In the genomic region with DNA sequence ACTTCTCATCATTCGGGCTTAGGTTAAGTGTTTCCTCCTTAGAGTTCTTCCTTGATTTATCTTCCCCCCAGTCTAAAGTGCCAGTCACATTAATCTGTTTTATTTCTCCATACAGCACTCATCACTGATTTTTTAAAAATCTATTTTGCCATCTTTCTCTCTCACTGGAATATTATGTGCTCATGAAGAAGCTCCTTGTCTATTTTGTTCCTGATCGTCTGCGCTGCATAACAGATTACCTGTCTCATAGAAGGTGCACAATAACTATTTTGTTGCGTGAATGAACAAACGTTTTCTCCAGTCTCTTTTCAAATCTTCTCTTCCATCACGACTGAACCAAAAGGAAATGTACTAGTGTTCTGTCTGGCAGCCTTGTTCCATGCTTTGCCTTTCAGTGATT, we compare ENCODE assay signal across 15 cellular contexts. TPM values are rescaled to one million over a fixed set of nuclear protein-coding genes. Genes with fewer than 3 reads are reported as not detected.
DNase-seq lines count a peak whose midpoint lies in the region; ATAC-seq and TF ChIP-seq lines count a peak whose summit lies in the region.
"Had no signal": no experiment of that assay in that cellular context is flagged by ENCODE, and none has a peak within 500 bp of the region (broad histone marks: within the 10 kb centered on the region; RNA-seq: fewer than 3 reads in every experiment).

No MANE protein-coding gene starts in this region.

- H3K36me3 ChIP-seq in CD4-positive, CD25-positive, alpha-beta regulatory T cell (ENCODE audit: control insufficient read depth, insufficient read depth, low read length) = peaks cover 41% of the 10 kb centered on the region
- H3K36me3 ChIP-seq in GM23338 (ENCODE audit: insufficient read depth) = peaks cover 22% of the 10 kb centered on the region
- H3K36me3 ChIP-seq: uterus had no signal

- H3K4me3 Mint-ChIP-seq in CD4-positive, CD25-positive, alpha-beta regulatory T cell = peak overlapping the region; percentile 65 to 89 (median 77)
- peak overlapping the region; percentile 19; the same call in 2 of the 3 replicates for H3K4me3 Mint-ChIP-seq in GM23338
- peak overlapping the region; percentile 38 for H3K4me3 Mint-ChIP-seq in natural killer cell

- H3F3A ChIP-seq in GM23338 (replicated peaks; ENCODE audit: low read depth) = peaks cover 29% of the 10 kb centered on the region

- intact Hi-C loops in natural killer cell (cut with micrococcal nuclease) = loop anchor here (10.0 kb wide), 1 partner anchor 109 kb away; the partner anchor contains the start of gene TRAFD1

- peaks cover 53% of the 10 kb centered on the region for H4K20me1 ChIP-seq in GM23338 (replicated peaks; ENCODE audit: insufficient read depth)

- H3K9me2 ChIP-seq in GM23338 (ENCODE audit: insufficient read depth) = 0 out of 2 replicates have a peak, but pooled peaks cover 5% of the 10 kb centered on the region

- H3K9me3 ChIP-seq in CD4-positive, CD25-positive, alpha-beta regulatory T cell (ENCODE audit: control insufficient read depth in 2 of 2, low read length in 2 of 2) = no peaks in the 10 kb centered on the region
- H3K9me3 ChIP-seq: uterus had no signal

- peak overlapping the region; percentile 27 for H3K4me3 ChIP-seq in CD4-positive, CD25-positive, alpha-beta regulatory T cell (ENCODE audit: low read depth, low read length)
- H3K4me3 ChIP-seq in GM23338 = no peak overlapping the region
- H3K4me3 ChIP-seq: heart right ventricle, uterus had no signal

- H3K27ac ChIP-seq in CD4-positive, CD25-positive, alpha-beta regulatory T cell (ENCODE audit: insufficient read depth, low read length, poor library complexity, severe bottlenecking) = no peak overlapping the region
- no peak overlapping the region for H3K27ac ChIP-seq in GM23338 (ENCODE audit: low read depth)
- H3K27ac ChIP-seq: C4-2B, heart right ventricle, uterus had no signal

- no peaks in the 10 kb centered on the region for H3K27me3 Mint-ChIP-seq in CD4-positive, CD25-positive, alpha-beta regulatory T cell
- H3K27me3 Mint-ChIP-seq in GM23338 (ENCODE audit: insufficient read depth, low read depth, poor library complexity) = peaks cover 16% of the 10 kb centered on the region
- H3K27me3 Mint-ChIP-seq in natural killer cell (ENCODE audit: low read depth in 2 of 2) = no peaks in the 10 kb centered on the region

- in situ Hi-C loops in GM13977 (cut with MboI; ENCODE audit: low pct_unique_long_range_greater_than_20kb, low sequenced_read_pairs, unreplicated experiment) = no loop called here

- peaks cover 26 to 81% (median 57%) of the 10 kb centered on the region in 4 donors for H3K4me1 Mint-ChIP-seq in CD4-positive, CD25-positive, alpha-beta regulatory T cell
- peaks cover 28% of the 10 kb centered on the region for H3K4me1 Mint-ChIP-seq in GM23338
- peaks cover 53 to 71% of the 10 kb centered on the region in 2 donors for H3K4me1 Mint-ChIP-seq in natural killer cell

- no peaks in the 10 kb centered on the region for H3K27me3 ChIP-seq in CD4-positive, CD25-positive, alpha-beta regulatory T cell (ENCODE audit: control insufficient read depth, insufficient read depth, low read length)
- H3K27me3 ChIP-seq in GM23338 (ENCODE audit: insufficient read depth) = no peaks in the 10 kb centered on the region
- H3K27me3 ChIP-seq: heart right ventricle, uterus had no signal

- peaks cover 0 to 5% (median 4%) of the 10 kb centered on the region in 7 donors for H3K9me3 Mint-ChIP-seq in CD4-positive, CD25-positive, alpha-beta regulatory T cell
- H3K9me3 Mint-ChIP-seq in GM23338 (peaks cover 7% of the 10 kb centered on the region), natural killer cell (no peaks in the 10 kb centered on the region)
- peaks cover 0 to 8% of the 10 kb centered on the region in 2 donors for H3K9me3 Mint-ChIP-seq in activated naive CD4-positive, alpha-beta T cell treated with anti-CD3 and anti-CD28 coated beads, Interleukin-2, amount 50 U/mL, for 72 hours

- no peak for DNase-seq in CD4-positive, CD25-positive, alpha-beta regulatory T cell
- DNase-seq in GM23338 (ENCODE audit: low spot score) (no peak), natural killer cell (no peak), amygdala (lab: John Stamatoyannopoulos, UW) (no peak), GM13977 (ENCODE audit: low spot score) (no peak), NCI-H187 (lab: John Stamatoyannopoulos, UW) (no peak)
- no peak for DNase-seq in activated naive CD4-positive, alpha-beta T cell treated with anti-CD3 and anti-CD28 coated beads, Interleukin-2, amount 50 U/mL, for 72 hours (ENCODE audit: low spot score in 2 of 2)
- DNase-seq: heart right ventricle; kidney glomerular epithelial cell; NCI-H146; NCI-H524; right cardiac atrium; stimulated activated CD4-positive, alpha-beta T cell treated with anti-CD3 and anti-CD28 coated beads, Interleukin-4, amount 100 ng/mL, for 1 hour; uterus had no signal

- H3K4me1 ChIP-seq in CD4-positive, CD25-positive, alpha-beta regulatory T cell (ENCODE audit: control insufficient read depth, insufficient read depth, low read length, poor library complexity, severe bottlenecking) = peaks cover 60% of the 10 kb centered on the region
- H3K4me1 ChIP-seq in GM23338 (ENCODE audit: insufficient read depth) = peaks cover 19% of the 10 kb centered on the region; the same call in 1 of the 2 replicates

- no peak for ATAC-seq in CD4-positive, CD25-positive, alpha-beta regulatory T cell (ENCODE audit: low read depth in 2 of 2)
- no peak for ATAC-seq in GM23338
- no peak for ATAC-seq in activated naive CD4-positive, alpha-beta T cell treated with anti-CD3 and anti-CD28 coated beads, Interleukin-2, amount 50 U/mL, for 72 hours
- ATAC-seq in natural killer cell = no peak
- ATAC-seq: heart right ventricle, right cardiac atrium had no signal

- TF ChIP-seq CTCF in GM23338 (conservative IDR thresholded peaks at IDR 0.05; ENCODE audit: low read depth in 2 of 2) = no peak
- no peak for TF ChIP-seq CTCF in natural killer cell (IDR thresholded peaks at IDR 0.05)
- no peak for TF ChIP-seq CTCF in GM13977 (IDR thresholded peaks at IDR 0.05; ENCODE audit: extremely low read depth, insufficient read depth, missing control alignments)

- H3K4me2 ChIP-seq in GM23338 = no peak overlapping the region

- H2AFZ ChIP-seq in GM23338 = no peak overlapping the region

- H3K79me2 ChIP-seq in GM23338 (replicated peaks; ENCODE audit: insufficient read depth) = peaks cover 87% of the 10 kb centered on the region

- H3K27ac Mint-ChIP-seq in CD4-positive, CD25-positive, alpha-beta regulatory T cell = peak overlapping the region; percentile 42 to 89 (median 84)
- H3K27ac Mint-ChIP-seq in GM23338 (peak overlapping the region; percentile 59; the same call in 1 of the 2 replicates), natural killer cell (peak overlapping the region; percentile 6 to 32)
- peak overlapping the region; percentile 25 to 78 for H3K27ac Mint-ChIP-seq in activated naive CD4-positive, alpha-beta T cell treated with anti-CD3 and anti-CD28 coated beads, Interleukin-2, amount 50 U/mL, for 72 hours

- H3K36me3 Mint-ChIP-seq in CD4-positive, CD25-positive, alpha-beta regulatory T cell = peaks cover 33% of the 10 kb centered on the region
- H3K36me3 Mint-ChIP-seq in GM23338 (ENCODE audit: low read depth) (peaks cover 62% of the 10 kb centered on the region), natural killer cell (no peaks in the 10 kb centered on the region)
- H3K36me3 Mint-ChIP-seq in activated naive CD4-positive, alpha-beta T cell treated with anti-CD3 and anti-CD28 coated beads, Interleukin-2, amount 50 U/mL, for 72 hours = peaks cover 40 to 55% of the 10 kb centered on the region in 2 donors

TF ChIP-seq in GM23338, 12 proteins besides CTCF, POLR2A, EP300 and RAD21:
- TF ChIP-seq JUNB (IDR thresholded peaks at IDR 0.05; ENCODE audit: unreplicated experiment) = no peak

RNA-seq across cellular contexts. Expression of gene ERP29, which starts 2.7 kb away (rescaled TPM):
- 103 TPM for total RNA-seq in CD4-positive, CD25-positive, alpha-beta regulatory T cell
- polyA plus RNA-seq in CD4-positive, CD25-positive, alpha-beta regulatory T cell = 100 to 1,000 TPM; 188 to 218 (median 207) TPM
- total RNA-seq in GM23338 (2014; rRNA removed; shearing (Covaris generic)) = 90.7 and 91.1 TPM in 2 replicates
- 166 and 173 TPM in 2 replicates for polyA plus RNA-seq in GM23338 (2016; fragmentation: Nextera tagmentation; extraction: Ambion mirVana)
- 10 to 100 TPM; 78.9 to 95.1 TPM for total RNA-seq in activated naive CD4-positive, alpha-beta T cell treated with anti-CD3 and anti-CD28 coated beads, Interleukin-2, amount 50 U/mL, for 72 hours
- 10 to 100 TPM; 51.6 to 74.9 (median 57.8) TPM for total RNA-seq in natural killer cell

RNA-seq across cellular contexts. Expression of gene TMEM116, which starts 3.0 kb away (rescaled TPM):
- 20.2 TPM for total RNA-seq in CD4-positive, CD25-positive, alpha-beta regulatory T cell
- 10 to 100 TPM; 25.2 to 38.4 (median 30.7) TPM for polyA plus RNA-seq in CD4-positive, CD25-positive, alpha-beta regulatory T cell
- 8.0 and 12.0 TPM in 2 replicates for total RNA-seq in GM23338 (2014; rRNA removed; shearing (Covaris generic))
- 6.6 and 10.4 TPM in 2 replicates for polyA plus RNA-seq in GM23338 (2016; fragmentation: Nextera tagmentation; extraction: Ambion mirVana)
- total RNA-seq in activated naive CD4-positive, alpha-beta T cell treated with anti-CD3 and anti-CD28 coated beads, Interleukin-2, amount 50 U/mL, for 72 hours = 10 to 100 TPM; 16.9 to 18.5 TPM
- total RNA-seq in natural killer cell = 10 to 100 TPM in 2 of 3 donors, 1 to 10 TPM in 1; 6.5 to 10.2 (median 10.1) TPM

Comparison
In these comparisons a context has a peak if more than half of its experiments do, and no peak if none do; other contexts are left out.
1. H3K27ac Mint-ChIP-seq: peak in every context shown above with its lines; median percentile 84 in CD4-positive, CD25-positive, alpha-beta regulatory T cell; 59 in GM23338; 52 in activated naive CD4-positive, alpha-beta T cell treated with anti-CD3 and anti-CD28 coated beads, Interleukin-2, amount 50 U/mL, for 72 hours; 19 in natural killer cell.
2. H3K4me3 Mint-ChIP-seq: peak in every context shown above with its lines; median percentile 77 in CD4-positive, CD25-positive, alpha-beta regulatory T cell; 38 in natural killer cell; 19 in GM23338.